In the genomic region with DNA sequence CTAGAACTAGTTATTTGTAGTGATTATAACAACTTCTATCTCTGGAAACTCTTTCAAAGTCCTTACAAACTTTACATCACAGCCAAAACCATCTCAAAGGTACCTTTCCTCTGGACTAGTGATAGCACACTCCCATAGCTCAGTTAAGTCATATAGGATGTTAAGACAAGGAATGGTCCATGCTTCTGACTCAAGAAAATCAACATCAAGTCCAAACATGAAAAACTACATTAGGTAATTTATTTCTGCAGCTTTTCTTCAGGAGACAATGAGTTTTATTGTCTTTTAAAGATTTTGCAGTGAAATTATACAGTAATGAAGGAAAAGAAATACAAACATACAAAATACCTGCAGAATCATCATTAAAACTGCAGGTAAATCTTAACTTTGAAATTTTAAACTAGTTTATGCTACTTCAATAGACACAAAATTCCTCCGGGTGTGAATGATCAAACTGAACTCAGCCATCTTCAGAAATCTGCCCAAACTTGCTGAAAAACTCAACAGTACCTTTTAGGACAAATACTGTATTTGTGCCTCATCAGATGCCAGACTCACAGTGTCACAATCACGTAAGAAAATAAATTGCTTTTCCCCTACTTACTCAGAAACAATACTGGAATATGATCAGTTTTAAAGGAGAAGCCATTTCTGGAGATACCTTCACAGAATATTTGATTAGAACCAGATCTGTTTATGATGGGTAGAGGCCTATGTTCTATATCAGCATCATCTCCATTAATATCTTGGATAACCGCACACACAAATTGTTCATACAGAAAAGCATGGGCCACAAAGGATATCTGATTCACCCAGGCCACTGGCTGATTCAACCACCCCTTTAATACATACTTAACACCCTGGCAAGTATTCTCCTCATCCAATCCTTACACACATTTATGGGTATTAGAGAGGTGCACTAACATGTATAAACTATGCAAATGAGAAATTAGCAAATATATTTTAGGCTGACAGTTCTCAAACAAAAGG, we compare ENCODE assay signal across 9 cellular contexts. TPM values are rescaled to one million over a fixed set of nuclear protein-coding genes. Genes with fewer than 3 reads are reported as not detected.
DNase-seq lines count a peak whose midpoint lies in the region; ATAC-seq and TF ChIP-seq lines count a peak whose summit lies in the region.
"Had no signal": no experiment of that assay in that cellular context is flagged by ENCODE, and none has a peak within 500 bp of the region (broad histone marks: within the 10 kb centered on the region; RNA-seq: fewer than 3 reads in every experiment).

No MANE protein-coding gene starts in this region.

- no peak for TF ChIP-seq POLR2A in testis (IDR thresholded peaks at IDR 0.05)

- H3K9me3 ChIP-seq in BLaER1 treated with 17β-estradiol and CSF1 and Interleukin-3, amounts not matched to agents 10 nM and 100 nM (replicated peaks in 1 of 11), result peaks cover 8 to 20% (median 17%) of the 10 kb centered on the region in 11 experiments
- H3K9me3 ChIP-seq in testis, result no peaks in the 10 kb centered on the region

- peaks cover 20 to 60% (median 50%) of the 10 kb centered on the region in 11 experiments; a peak in 21 of 22 replicates for H4K20me1 ChIP-seq in BLaER1 treated with 17β-estradiol and CSF1 and Interleukin-3, amounts not matched to agents 10 nM and 100 nM

- no peak overlapping the region for H3K27ac Mint-ChIP-seq in mesothelial cell of epicardium

- TF ChIP-seq CTCF in mesothelial cell of epicardium (IDR thresholded peaks at IDR 0.05; ENCODE audit: unreplicated experiment) (no peak), testis (IDR thresholded peaks at IDR 0.05) (no peak)

- H3K4me2 ChIP-seq in BLaER1 treated with 17β-estradiol and CSF1 and Interleukin-3, amounts not matched to agents 10 nM and 100 nM, result peak overlapping the region; percentile 77 to 91 (median 88)

- H3K4me3 Mint-ChIP-seq in mesothelial cell of epicardium, result peak overlapping the region; percentile 99

- WGBS in testis, 2 donors, result 53 to 73% methylated on average over 3 of the region's 3 CpGs

- H3K36me3 ChIP-seq in BLaER1 treated with 17β-estradiol and CSF1 and Interleukin-3, amounts not matched to agents 10 nM and 100 nM, result peaks cover 0 to 11% (median 7%) of the 10 kb centered on the region in 11 experiments; a peak in 8 of 22 replicates
- H3K36me3 ChIP-seq in testis (ENCODE audit: low read depth, missing control alignments), result no peaks in the 10 kb centered on the region

- DNase-seq in HPDE6-E6E7 (ENCODE audit: extremely low spot score) (peak; percentile 28), amniotic epithelial cell (ENCODE audit: low read depth) (peak; percentile 29), mesothelial cell of epicardium (ENCODE audit: low spot score in 2 of 2, unreplicated experiment in 2 of 2) (no peak), testis (no peak), caudate nucleus (lab: John Stamatoyannopoulos, UW) (no peak)
- DNase-seq in stimulated activated CD4-positive, alpha-beta T cell treated with anti-CD3 and anti-CD28 coated beads, Interleukin-2, amount 100 ng/mL, for 24 hours, result no peak

- no peak for ATAC-seq in GM18873 (IDR thresholded peaks at IDR 0.05; ENCODE audit: low FRiP score, unreplicated experiment)

- peaks cover 25 to 56% (median 31%) of the 10 kb centered on the region in 10 experiments for H3K4me1 ChIP-seq in BLaER1 treated with 17β-estradiol and CSF1 and Interleukin-3, amounts not matched to agents 10 nM and 100 nM
- peaks cover 18% of the 10 kb centered on the region for H3K4me1 ChIP-seq in testis

- H3K9ac ChIP-seq in BLaER1 treated with 17β-estradiol and CSF1 and Interleukin-3, amounts not matched to agents 10 nM and 100 nM, result peak overlapping the region in 7 of 11 experiments; percentile 96 to 98 (median 98); a peak in 9 of 22 replicates

- peaks cover 29% of the 10 kb centered on the region for H3K4me1 Mint-ChIP-seq in mesothelial cell of epicardium

- H3K4me3 ChIP-seq in BLaER1 treated with 17β-estradiol and CSF1 and Interleukin-3, amounts not matched to agents 10 nM and 100 nM, result peak overlapping the region; percentile 85 to 95 (median 89); a peak in 15 of 20 replicates
- H3K4me3 ChIP-seq in testis, result no peak overlapping the region

- H3K27ac ChIP-seq in BLaER1 treated with 17β-estradiol and CSF1 and Interleukin-3, amounts not matched to agents 10 nM and 100 nM, result no peak overlapping the region
- H3K27ac ChIP-seq in testis (no peak overlapping the region), caudate nucleus (ENCODE audit: low read depth, low read length) (no peak overlapping the region)
- H3K27ac ChIP-seq: SJSA1 had no signal

- H3K36me3 Mint-ChIP-seq in mesothelial cell of epicardium, result peaks cover 8% of the 10 kb centered on the region

- no peaks in the 10 kb centered on the region for H3K27me3 ChIP-seq in BLaER1 treated with 17β-estradiol and CSF1 and Interleukin-3, amounts not matched to agents 10 nM and 100 nM
- H3K27me3 ChIP-seq in testis, result no peaks in the 10 kb centered on the region
- H3K27me3 ChIP-seq: SJSA1 had no signal

- intact Hi-C loops in testis (cut with DNase I; ENCODE audit: low total_unique reads), result no loop called here

- peaks cover 8% of the 10 kb centered on the region for H3K9me3 Mint-ChIP-seq in mesothelial cell of epicardium

- no peaks in the 10 kb centered on the region for H3K27me3 Mint-ChIP-seq in mesothelial cell of epicardium (ENCODE audit: low read depth)

RNA-seq across cellular contexts. Expression of a gene that starts 2.6 kb away (rescaled TPM):
- 46.9 to 52.9 TPM (median 50.7 TPM) in 3 replicates for total RNA-seq in mesothelial cell of epicardium
- 10 to 100 TPM; 49.6 to 54.8 TPM for total RNA-seq in testis
- polyA plus RNA-seq in testis (ENCODE audit: insufficient read depth, low read depth, low replicate concordance), result 35.0 TPM

Comparison
In these comparisons a context has a peak if more than half of its experiments do, and no peak if none do; other contexts are left out.
1. H3K4me3 ChIP-seq: peak in BLaER1 treated with 17β-estradiol and CSF1 and Interleukin-3, amounts not matched to agents 10 nM and 100 nM (10 of 10); none in testis (0 of 2).
2. DNase-seq: peak in HPDE6-E6E7 (single experiment) and amniotic epithelial cell (single experiment); none in mesothelial cell of epicardium (0 of 2), testis (single experiment), caudate nucleus (0 of 61) and stimulated activated CD4-positive, alpha-beta T cell treated with anti-CD3 and anti-CD28 coated beads, Interleukin-2, amount 100 ng/mL, for 24 hours (0 of 2).